ENCODE assay signal across 9 cellular contexts in the genomic region with DNA sequence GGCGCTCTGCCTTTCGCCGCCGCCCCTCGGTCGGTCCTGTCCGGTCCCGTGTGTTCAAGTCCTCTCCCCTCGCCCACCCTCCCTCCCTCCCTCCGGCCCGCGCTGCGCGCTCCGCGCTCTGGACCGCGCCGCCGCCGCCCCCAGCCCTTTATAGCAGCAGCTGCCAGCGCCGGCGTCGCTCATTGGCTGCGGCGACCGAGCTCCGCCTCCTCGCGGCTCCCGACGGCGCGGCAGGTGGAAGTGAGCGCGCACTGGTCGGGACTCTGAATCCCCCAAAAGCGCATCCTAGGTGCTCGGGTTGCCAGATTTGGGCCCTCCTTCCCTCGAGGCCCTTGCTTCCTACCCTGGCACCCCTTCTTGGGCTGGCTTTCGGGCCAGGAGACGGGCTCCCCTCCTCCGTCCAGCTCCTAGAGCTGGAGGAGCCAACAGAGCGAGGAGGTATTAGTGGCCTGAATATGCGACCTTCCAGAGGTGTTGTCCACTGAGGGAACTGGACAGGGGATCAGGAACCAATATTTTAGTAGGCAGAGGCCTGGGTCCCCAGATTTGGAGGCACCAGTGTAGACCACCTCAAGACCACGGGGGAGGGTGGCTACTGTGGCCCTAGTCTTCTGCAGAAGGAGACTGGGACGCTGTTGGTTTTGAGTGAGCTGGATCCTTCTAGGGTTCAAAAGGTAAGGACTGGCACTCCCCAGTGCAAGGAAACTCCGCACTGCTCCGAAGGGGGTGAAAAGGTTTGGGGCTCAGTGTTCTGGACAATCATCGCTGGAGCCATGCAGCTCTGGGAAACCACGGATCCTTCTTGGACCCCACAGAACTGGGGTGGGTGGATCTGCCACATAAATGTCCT. TPM values are rescaled to one million over a fixed set of nuclear protein-coding genes. Genes with fewer than 3 reads are reported as not detected.
DNase-seq lines count a peak whose midpoint lies in the region; ATAC-seq and TF ChIP-seq lines count a peak whose summit lies in the region.
"Had no signal": no experiment of that assay in that cellular context is flagged by ENCODE, and none has a peak within 500 bp of the region (broad histone marks: within the 10 kb centered on the region; RNA-seq: fewer than 3 reads in every experiment).

Gene ELAVL3, minus strand, starts transcription at position 120 of the 850 bp plus-strand sequence. CDS start 438 bp downstream, outside the sequence.

- no peak for ATAC-seq in GM18873 (IDR thresholded peaks at IDR 0.05; ENCODE audit: low FRiP score, unreplicated experiment)
- ATAC-seq in HG03045 (IDR thresholded peaks at IDR 0.05; ENCODE audit: unreplicated experiment), result no peak

- CTCF ChIA-PET in A673 (lab: Charles Lee), result interaction anchor here (1.2 to 1.5 kb wide), 2 partner anchors 98 to 187 kb away, joined by 3 to 5 read pairs; no protein-coding TSS in a partner anchor
- CTCF ChIA-PET in SK-N-SH (lab: Yijun Ruan, JAX), result interaction anchor here (1.1 to 3.7 kb wide), 7 partner anchors 13 to 187 kb away, joined by 4 to 57 read pairs (median 13); partner anchors contain the start of genes EPOR and ODAD3

- peaks cover 21% of the 10 kb centered on the region for H3K4me1 ChIP-seq in A673 (ENCODE audit: insufficient read depth, low read length, poor library complexity, severe bottlenecking)
- peaks cover 0 to 19% of the 10 kb centered on the region in 2 experiments; a peak in 1 of 4 replicates for H3K4me1 ChIP-seq in SK-N-SH (ENCODE audit: control insufficient read depth in 1 of 2, insufficient read depth in 2 of 2, low read depth in 1 of 2, low read length in 1 of 2)

- TF ChIP-seq RAD21 in SK-N-SH (IDR thresholded peaks at IDR 0.05; ENCODE audit: low read length), result no peak

- BruUV-seq in A673 (replicated peaks; lab: Mats Ljungman, UMichigan), result no TSS peak

- H3K27ac ChIP-seq in A673 (ENCODE audit: low read depth, low read length, poor library complexity, severe bottlenecking) (no peak within 1 kb of the TSS), SK-N-SH (ENCODE audit: low read depth in 2 of 2, low read length in 1 of 2) (peak within 1 kb of the TSS in 1 of 2 experiments; percentile 75; a peak in 2 of 4 replicates)

- no peaks in the 10 kb centered on the region for H3F3A ChIP-seq in SK-N-SH (replicated peaks; ENCODE audit: insufficient read depth)

- WGBS in SK-N-SH (ENCODE audit: low lambda C conversion rate), result 26% methylated on average over 11 of the region's 52 CpGs

- peaks cover 21% of the 10 kb centered on the region for H3K27me3 ChIP-seq in A673 (replicated peaks; ENCODE audit: insufficient read depth, low read depth, low read length, poor library complexity)
- H3K27me3 ChIP-seq in SK-N-SH (ENCODE audit: insufficient read depth), result peaks cover 25% of the 10 kb centered on the region; the same call in 1 of the 2 replicates

- H3K9me3 ChIP-seq in A673 (ENCODE audit: low read depth, low read length, poor library complexity, severe bottlenecking) (no peaks in the 10 kb centered on the region), SK-N-SH (no peaks in the 10 kb centered on the region)

- TF ChIP-seq CTCF in A673 (conservative IDR thresholded peaks at IDR 0.05; ENCODE audit: low read depth, low read length) (no peak), GM12864 (IDR thresholded peaks at IDR 0.05; ENCODE audit: low read depth, low read length, missing control alignments) (no peak), SK-N-SH (IDR thresholded peaks at IDR 0.05) (no peak)

- H2AFZ ChIP-seq in SK-N-SH (ENCODE audit: low read depth), result no peak within 1 kb of the TSS

- peak within 1 kb of the TSS; percentile 44 for H3K4me3 ChIP-seq in A673 (ENCODE audit: low read depth, low read length, poor library complexity, severe bottlenecking)
- H3K4me3 ChIP-seq in GM12864 (ENCODE audit: low read depth, low read length), result peak within 1 kb of the TSS; percentile 32
- H3K4me3 ChIP-seq in SK-N-SH (ENCODE audit: low read depth in 2 of 2, low read length in 1 of 2), result peak within 1 kb of the TSS; percentile 54 to 66; a peak in 3 of 4 replicates

- TF ChIP-seq EP300 in SK-N-SH (IDR thresholded peaks at IDR 0.05; ENCODE audit: borderline replicate concordance in 1 of 2, low read depth in 1 of 2, low read length in 1 of 2), result no peak

- POLR2A ChIA-PET in A673 (lab: Charles Lee; ENCODE audit: low non-redundant PET) (interaction anchor here (0.6 kb wide), 1 partner anchor 31 kb away, joined by 4 read pairs; no protein-coding TSS in a partner anchor), SK-N-SH (lab: Yijun Ruan, JAX) (interaction anchor here (0.6 to 2.2 kb wide), 10 partner anchors 24 to 187 kb away, joined by 3 to 15 read pairs (median 7); partner anchors contain the start of genes ECSIT, EPOR, RGL3 and SWSAP1)

- intact Hi-C loops in A673 (cut with micrococcal nuclease; ENCODE audit: unreplicated experiment), result no loop called here
- intact Hi-C loops in posterior vena cava (cut with DNase I), result loop anchor here in 1 of 2 donors (10.0 kb wide), 1 partner anchor 96 kb away; the partner anchor contains the start of gene EPOR

- peak within 1 kb of the TSS; percentile 88 for H3K4me2 ChIP-seq in SK-N-SH

- H3K36me3 ChIP-seq in A673 (ENCODE audit: insufficient read depth, low read length, poor library complexity, severe bottlenecking), result no peaks in the 10 kb centered on the region
- H3K36me3 ChIP-seq in SK-N-SH (replicated peaks in 1 of 2; ENCODE audit: control insufficient read depth in 1 of 2, insufficient read depth in 2 of 2, low read length in 1 of 2), result no peaks in the 10 kb centered on the region

- no peaks in the 10 kb centered on the region for H3K9me2 ChIP-seq in SK-N-SH

- no peaks in the 10 kb centered on the region for H4K20me1 ChIP-seq in SK-N-SH (ENCODE audit: insufficient read depth)

- H3K79me2 ChIP-seq in SK-N-SH (ENCODE audit: insufficient read depth), result no peaks in the 10 kb centered on the region

- no peak within 1 kb of the TSS for H3K9ac ChIP-seq in SK-N-SH

- DNase-seq in A673 (ENCODE audit: low spot score) (peak; percentile 55), GM12864 (ENCODE audit: low read depth) (no peak), SK-N-SH (peak; percentile 91), iPS-NIHi11 (ENCODE audit: low spot score) (peak; percentile 83), SKM-1 (lab: John Stamatoyannopoulos, UW; ENCODE audit: unreplicated experiment) (no peak), posterior vena cava (ENCODE audit: low spot score) (no peak)

TF ChIP-seq in SK-N-SH, 30 proteins besides CTCF, POLR2A, EP300 and RAD21:
- TF ChIP-seq SMC3 (IDR thresholded peaks at IDR 0.05; ENCODE audit: low read depth, low read length) (no peak), POLR2AphosphoS5 (IDR thresholded peaks at IDR 0.05; ENCODE audit: low read depth, low read length) (0 out of 2 replicates have a peak, but pooled peaks have one; percentile 22)

RNA-seq across cellular contexts. Expression of gene ELAVL3, which starts in this region (rescaled TPM):
- 5.3 TPM in 2 replicates for total RNA-seq in A673 (2021)
- polyA plus RNA-seq in SK-N-SH (2012; rRNA removed), result 0.48 and 0.68 TPM in 2 replicates
- 0.67 and 1.5 TPM in 2 replicates for polyA plus RNA-seq in SK-N-SH (2012; cell fraction: cytosol; rRNA removed)
- polyA plus RNA-seq in SK-N-SH (2012; cell fraction: nucleus; rRNA removed), result 1.0 and 1.6 TPM in 2 replicates
- total RNA-seq in posterior vena cava, result not detected
- total RNA-seq: pulmonary artery endothelial cell had no signal

Comparison
In these comparisons a context has a peak if more than half of its experiments do, and no peak if none do; other contexts are left out.
1. DNase-seq: peak in A673 (single experiment), SK-N-SH (single experiment) and iPS-NIHi11 (single experiment); none in GM12864 (single experiment), SKM-1 (single experiment) and posterior vena cava (single experiment).
2. Peak in every context shown above with its lines, with median percentiles within 50 percentile points of each other: H3K4me3 ChIP-seq.